22 cellular contexts compared by ENCODE assay signal in genomic region chr18:59149007-59149406, GRCh38. TPM values are rescaled to one million over a fixed set of nuclear protein-coding genes. Genes with fewer than 3 reads are reported as not detected.
A peak's percentile ranks its signal among the peaks of the same experiment; 100 is the strongest.
DNase-seq lines count a peak whose midpoint lies in the region; ATAC-seq, FAIRE-seq and TF ChIP-seq lines count a peak whose summit lies in the region.
"Had no signal": no experiment of that assay in that cellular context is flagged by ENCODE, and none has a peak within 500 bp of the region (broad histone marks: within the 10 kb centered on the region; RNA-seq: fewer than 3 reads in every experiment).

No MANE protein-coding gene starts in this region.

- no peaks in the 10 kb centered on the region for H3K9me3 Mint-ChIP-seq in T-helper 2 cell treated with Interferon-gamma antibody and Interleukin-4, amounts not matched to agents 5 μg/mL and 100 μg/mL, for 36 hours
- H3K9me3 Mint-ChIP-seq: CD14-positive monocyte, neural crest cell had no signal

- intact Hi-C loops in GM12878 (cut with micrococcal nuclease; ENCODE audit: unreplicated experiment), result loop anchor here (10.0 kb wide), 2 partner anchors 614 to 686 kb away; no protein-coding TSS in a partner anchor

- in situ Hi-C loops in GM12878 (cut with MboI), result no loop called here

- H3K79me2 ChIP-seq in GM12878 (ENCODE audit: control insufficient read depth, insufficient read depth, low read length), result peaks cover 44% of the 10 kb centered on the region

- no peaks in the 10 kb centered on the region for H3K27me3 Mint-ChIP-seq in T-helper 2 cell treated with Interferon-gamma antibody and Interleukin-4, amounts not matched to agents 5 μg/mL and 100 μg/mL, for 36 hours (ENCODE audit: low read depth)

- no peaks in the 10 kb centered on the region for H3K9me3 ChIP-seq in GM12878 (replicated peaks; ENCODE audit: control insufficient read depth, insufficient read depth, low read length)
- H3K9me3 ChIP-seq: adrenal gland, lower lobe of right lung, testis, uterus had no signal

- H3K4me3 Mint-ChIP-seq in T-helper 2 cell treated with Interferon-gamma antibody and Interleukin-4, amounts not matched to agents 5 μg/mL and 100 μg/mL, for 36 hours, result no peak overlapping the region
- H3K4me3 Mint-ChIP-seq: CD14-positive monocyte, neural crest cell had no signal

- CTCF ChIA-PET in GM12878 (lab: Yijun Ruan, JAX), result interaction anchor here (1.5 kb wide), 2 partner anchors 19 to 65 kb away, joined by 3 to 4 read pairs; no protein-coding TSS in a partner anchor

- H3K27ac Mint-ChIP-seq in T-helper 2 cell treated with Interferon-gamma antibody and Interleukin-4, amounts not matched to agents 5 μg/mL and 100 μg/mL, for 36 hours, result peak overlapping the region; percentile 23

- TF ChIP-seq RAD21 in GM12878 (IDR thresholded peaks at IDR 0.05; ENCODE audit: insufficient read depth, low read depth, low read length), result no peak

- H3K27ac ChIP-seq in GM12878 (ENCODE audit: control insufficient read depth, insufficient read depth), result peak overlapping the region; percentile 15; the same call in 1 of the 2 replicates
- H3K27ac ChIP-seq: adrenal gland, coronary artery, lower lobe of right lung, testis, uterus had no signal

- POLR2A ChIA-PET in GM12878 (lab: Charles Lee), result interaction anchor here (0.6 kb wide), 1 partner anchor 8 kb away, joined by 3 read pairs; no protein-coding TSS in a partner anchor

- peaks cover 17% of the 10 kb centered on the region for H3K4me1 ChIP-seq in GM12878 (ENCODE audit: control insufficient read depth, insufficient read depth, low read length)
- H3K4me1 ChIP-seq: adrenal gland, lower lobe of right lung, testis, uterus had no signal

- H3K36me3 ChIP-seq in GM12878 (ENCODE audit: control insufficient read depth in 2 of 2, insufficient read depth in 2 of 2, low read length in 1 of 2), result peaks cover 8 to 25% of the 10 kb centered on the region in 2 experiments
- H3K36me3 ChIP-seq: uterus had no signal

- TF ChIP-seq POLR2A in GM12878 (IDR thresholded peaks at IDR 0.05; ENCODE audit: low read depth, low read length), result peak; percentile 33; the same call in 1 of the 2 replicates

- H3K27me3 ChIP-seq in GM12878 (replicated peaks in 1 of 2; ENCODE audit: control insufficient read depth in 2 of 2, insufficient read depth in 2 of 2, low read length in 1 of 2), result no peaks in the 10 kb centered on the region
- H3K27me3 ChIP-seq: adrenal gland, testis, uterus had no signal

- H3K4me2 ChIP-seq in GM12878 (ENCODE audit: control insufficient read depth, insufficient read depth), result peak overlapping the region; percentile 38

- no peak for DNase-seq in T-helper 2 cell treated with Interferon-gamma antibody and Interleukin-4, amounts not matched to agents 5 μg/mL and 100 μg/mL, for 36 hours (ENCODE audit: low spot score)
- no peak for DNase-seq in T-helper 2 cell
- peak; percentile 52 for DNase-seq in COLO668 (lab: John Stamatoyannopoulos, UW; ENCODE audit: unreplicated experiment)
- DNase-seq in GM12878 (ENCODE audit: low read depth, low spot score), result no peak
- no peak for DNase-seq in NCI-H187 treated with DMSO at 0.1 percent for 48 hours (lab: John Stamatoyannopoulos, UW)
- no peak for DNase-seq in activated naive CD4-positive, alpha-beta T cell treated with Interleukin-2 at 50 U/mL for 16 hours
- no peak for DNase-seq in SHP77 (lab: John Stamatoyannopoulos, UW)
- DNase-seq: adrenal gland, GF-D8, KBM-7, lower lobe of right lung, NCI-H446 treated with DMSO at 0.1 percent for 48 hours, testis, uterus had no signal

- FAIRE-seq in GM12878 (lab: Jason Lieb, UNC), result no peak
- FAIRE-seq: endometrium, keratinocyte, RCC 7860 had no signal

- RAD21 ChIA-PET in GM12878 (lab: Charles Lee; ENCODE audit: unreplicated experiment), result interaction anchor here (1.4 kb wide), 1 partner anchor 8 kb away, joined by 7 read pairs; the partner anchor contains the start of gene SEC11C

- TF ChIP-seq EP300 in GM12878 (IDR thresholded peaks at IDR 0.05; ENCODE audit: borderline replicate concordance in 1 of 2, control insufficient read depth in 1 of 2, low read depth in 2 of 2, low read length in 2 of 2), result no peak

- SMC1A ChIA-PET in GM12878 (lab: Charles Lee; ENCODE audit: uncharacterized antibody, unreplicated experiment), result interaction anchor here (0.7 kb wide), 3 partner anchors 9 to 462 kb away, joined by 3 read pairs; no protein-coding TSS in a partner anchor

- H3K36me3 Mint-ChIP-seq in T-helper 2 cell treated with Interferon-gamma antibody and Interleukin-4, amounts not matched to agents 5 μg/mL and 100 μg/mL, for 36 hours (ENCODE audit: low read depth), result peaks cover 36% of the 10 kb centered on the region

- peaks cover 48% of the 10 kb centered on the region for H3K4me1 Mint-ChIP-seq in T-helper 2 cell treated with Interferon-gamma antibody and Interleukin-4, amounts not matched to agents 5 μg/mL and 100 μg/mL, for 36 hours (ENCODE audit: low read depth)
- H3K4me1 Mint-ChIP-seq: CD14-positive monocyte had no signal

- BruUV-seq in GM12878 (replicated peaks; lab: Mats Ljungman, UMichigan), result no TSS peak

- peak; percentile 41 for ATAC-seq in HG02610 (IDR thresholded peaks at IDR 0.05; ENCODE audit: unreplicated experiment)
- peak; percentile 54 for ATAC-seq in GM12878
- ATAC-seq: sciatic nerve had no signal

- no peak overlapping the region for H3K4me3 ChIP-seq in GM12878
- H3K4me3 ChIP-seq: adrenal gland, coronary artery, lower lobe of right lung, testis, uterus had no signal

- WGBS in GM12878 (ENCODE audit: insufficient coverage, insufficient replicate concordance, low lambda C conversion rate, missing lambda C conversion rate), result 60% methylated on average over 2 of the region's 2 CpGs

- no peaks in the 10 kb centered on the region for H4K20me1 ChIP-seq in GM12878 (ENCODE audit: control insufficient read depth, insufficient read depth)

- no peak overlapping the region for H3K9ac ChIP-seq in GM12878 (ENCODE audit: control insufficient read depth, insufficient read depth, low read length)

- TF ChIP-seq CTCF in GM12878 (IDR thresholded peaks at IDR 0.05 in 2 of 3, conservative IDR thresholded peaks at IDR 0.05 in 1 of 3; ENCODE audit: control insufficient read depth in 2 of 3, extremely low read depth in 1 of 3, insufficient read depth in 1 of 3, low read depth in 3 of 3, low read length in 3 of 3), result no peak

- H2AFZ ChIP-seq in GM12878 (ENCODE audit: control insufficient read depth, low read depth, low read length), result no peak overlapping the region

TF ChIP-seq in GM12878, 131 proteins besides CTCF, POLR2A, EP300 and RAD21:
- TF ChIP-seq MEF2B (IDR thresholded peaks at IDR 0.05; ENCODE audit: partially characterized antibody, poor library complexity, severe bottlenecking) (peak; percentile 62), RUNX3 (IDR thresholded peaks at IDR 0.05; ENCODE audit: low read length) (peak; percentile 17; the same call in 1 of the 2 replicates), CEBPB (IDR thresholded peaks at IDR 0.05; ENCODE audit: borderline replicate concordance in 1 of 2, low read depth in 2 of 2, low read length in 2 of 2) (no peak), CBFB (IDR thresholded peaks at IDR 0.05; ENCODE audit: low read depth) (no peak), IKZF1 (conservative IDR thresholded peaks at IDR 0.05) (0 out of 2 replicates have a peak, but pooled peaks have one; percentile 11)
TF ChIP-seq in GM12878: peak in this region for 3.

RNA-seq across cellular contexts. Expression of gene SEC11C, which starts 9.3 kb away (rescaled TPM):
- total RNA-seq in GM12878 (2013; cell fraction: nucleolus; rRNA removed), result 63.2 and 65.8 TPM in 2 replicates
- total RNA-seq in GM12878 (2014; rRNA removed) (125 and 144 TPM in 2 replicates), GM12878 (2014; rRNA removed; fragmentation: Illumina TruSeq; extraction: Trizol) (233 and 253 TPM in 2 replicates), GM12878 (2021) (124 and 125 TPM in 2 replicates)
- 83.4 TPM for polyA plus RNA-seq in GM12878 (2011; ENCODE audit: low read depth)
- polyA plus RNA-seq in GM12878 (2011; rRNA removed) (165 and 279 TPM in 2 replicates), GM12878 (2014; fragmentation: Illumina TruSeq; extraction: Trizol) (180 and 183 TPM in 2 replicates), GM12878 (2014; fragmentation: Nextera tagmentation; extraction: Ambion mirVana) (100 to 1,000 TPM; 213 to 304 TPM), GM12878 (2014; rRNA removed) (189 and 210 TPM in 2 replicates), GM12878 (2016; fragmentation: Nextera tagmentation; extraction: Ambion mirVana) (100 to 1,000 TPM; 606 to 649 TPM)
- polyA plus RNA-seq in GM12878 (2011; cell fraction: cytosol; rRNA removed), result 73.7 and 116 TPM in 2 replicates
- polyA plus RNA-seq in GM12878 (2011; cell fraction: nucleus; rRNA removed), result 41.6 and 54.7 TPM in 2 replicates
- polyA plus RNA-seq in GM12878 (2012), result 193 and 256 TPM in 2 replicates
- 24.7 and 28.9 TPM in 2 replicates for polyA minus RNA-seq in GM12878 (2011; rRNA and poly(A)+ RNA removed)
- 23.4 and 23.9 TPM in 2 replicates for polyA minus RNA-seq in GM12878 (2011; cell fraction: cytosol; rRNA and poly(A)+ RNA removed)
- 9.4 and 13.0 TPM in 2 replicates for polyA minus RNA-seq in GM12878 (2011; cell fraction: nucleus; rRNA and poly(A)+ RNA removed)
